11 cellular contexts compared by ENCODE assay signal in the genomic region with DNA sequence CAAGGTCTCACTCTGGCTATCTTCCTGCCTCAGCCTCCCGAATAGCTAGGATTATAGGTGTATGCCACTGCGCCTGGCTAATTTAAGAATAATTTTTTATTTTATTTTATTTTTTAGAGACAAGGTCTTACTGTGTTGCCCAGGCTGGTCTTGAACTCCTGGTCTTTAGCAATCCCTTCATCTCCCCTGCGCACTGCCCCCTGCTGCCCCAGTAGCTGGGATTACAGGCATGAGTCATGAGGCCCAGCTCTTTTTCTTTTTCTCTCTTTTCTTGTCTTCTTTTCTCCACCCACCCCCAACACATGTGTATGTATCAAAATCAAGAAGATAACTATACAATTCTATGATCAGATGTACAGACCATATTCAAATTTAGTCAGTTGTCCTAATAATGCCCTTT.
DNase-seq lines count a peak whose midpoint lies in the region; ATAC-seq and TF ChIP-seq lines count a peak whose summit lies in the region.
"Had no signal": no experiment of that assay in that cellular context is flagged by ENCODE, and none has a peak within 500 bp of the region (broad histone marks: within the 10 kb centered on the region; RNA-seq: fewer than 3 reads in every experiment).

No MANE protein-coding gene starts in this region.

- H3K4me1 Mint-ChIP-seq in endothelial cell (ENCODE audit: unreplicated experiment) = no peaks in the 10 kb centered on the region

- TF ChIP-seq CTCF in BJ (IDR thresholded peaks at IDR 0.05; ENCODE audit: insufficient read depth, low read depth, low read length) (peak; percentile 23; the same call in 1 of the 2 replicates), DOHH2 (IDR thresholded peaks at IDR 0.05; ENCODE audit: low read depth, low read length, poor library complexity, severe bottlenecking) (peak; percentile 17), RWPE2 (IDR thresholded peaks at IDR 0.05; ENCODE audit: poor library complexity, severe bottlenecking) (peak; percentile 22), foreskin fibroblast (IDR thresholded peaks at IDR 0.05; ENCODE audit: low read depth, low read length) (peak; percentile 12), suprapubic skin (IDR thresholded peaks at IDR 0.05) (no peak), endothelial cell (IDR thresholded peaks at IDR 0.05; ENCODE audit: unreplicated experiment) (no peak)

- H3K36me3 ChIP-seq in BJ (ENCODE audit: control insufficient read depth, insufficient read depth, low read length) (no peaks in the 10 kb centered on the region), DOHH2 (ENCODE audit: control insufficient read depth, low read length) (no peaks in the 10 kb centered on the region), RWPE2 (ENCODE audit: low read depth) (peaks cover 3% of the 10 kb centered on the region; the same call in 1 of the 2 replicates), suprapubic skin (no peaks in the 10 kb centered on the region)

- H3K27me3 ChIP-seq in BJ (ENCODE audit: control insufficient read depth, insufficient read depth, low read length) = no peaks in the 10 kb centered on the region
- H3K27me3 ChIP-seq in DOHH2 (ENCODE audit: control insufficient read depth, low read length) = no peaks in the 10 kb centered on the region
- no peaks in the 10 kb centered on the region for H3K27me3 ChIP-seq in RWPE2 (ENCODE audit: insufficient read depth, poor library complexity, severe bottlenecking)
- H3K27me3 ChIP-seq in suprapubic skin = no peaks in the 10 kb centered on the region

- no peak for TF ChIP-seq EP300 in suprapubic skin (IDR thresholded peaks at IDR 0.05)

- no peaks in the 10 kb centered on the region for H4K20me1 ChIP-seq in DOHH2 (ENCODE audit: control insufficient read depth, insufficient read depth, low read depth, low read length)

- H3K27me3 Mint-ChIP-seq in endothelial cell (ENCODE audit: unreplicated experiment) = peaks cover 2% of the 10 kb centered on the region

- H3K4me3 Mint-ChIP-seq in endothelial cell (ENCODE audit: unreplicated experiment) = no peak overlapping the region

- H3K9me3 ChIP-seq in DOHH2 (ENCODE audit: control insufficient read depth, insufficient read depth, low read length) (no peaks in the 10 kb centered on the region), RWPE2 (ENCODE audit: severe bottlenecking) (peaks cover 10% of the 10 kb centered on the region), suprapubic skin (no peaks in the 10 kb centered on the region)

- H3K4me3 ChIP-seq in BJ (ENCODE audit: low read depth, low read length) (no peak overlapping the region), DOHH2 (ENCODE audit: low read length) (no peak overlapping the region), RWPE2 (ENCODE audit: severe bottlenecking) (no peak overlapping the region), foreskin fibroblast (ENCODE audit: low read depth in 1 of 2, low read length in 2 of 2) (no peak overlapping the region), suprapubic skin (no peak overlapping the region)

- H3K9me3 Mint-ChIP-seq in endothelial cell (ENCODE audit: unreplicated experiment) = no peaks in the 10 kb centered on the region

- peaks cover 6% of the 10 kb centered on the region for H3K36me3 Mint-ChIP-seq in endothelial cell (ENCODE audit: low read depth, unreplicated experiment)

- CTCF ChIA-PET in BJ (lab: Yijun Ruan, JAX) = interaction anchor here (0.6 to 0.7 kb wide), 2 partner anchors 13 to 792 kb away, joined by 3 read pairs; no protein-coding TSS in a partner anchor

- 0 out of 2 replicates have a peak, but pooled peaks cover 3% of the 10 kb centered on the region for H3F3A ChIP-seq in DOHH2 (ENCODE audit: control insufficient read depth, insufficient read depth)

- intact Hi-C loops in posterior vena cava (cut with DNase I) = no loop called here

- POLR2A ChIA-PET in BJ (lab: Charles Lee) = no interaction called here

- H3K27ac ChIP-seq in DOHH2 (ENCODE audit: low read depth, low read length) (no peak overlapping the region), RWPE2 (ENCODE audit: poor library complexity, severe bottlenecking) (peak overlapping the region; percentile 9), suprapubic skin (no peak overlapping the region)

- H3K4me1 ChIP-seq in DOHH2 (ENCODE audit: control insufficient read depth, low read length) = peaks cover 6% of the 10 kb centered on the region
- H3K4me1 ChIP-seq in RWPE2 (ENCODE audit: insufficient read depth, poor library complexity, severe bottlenecking) = peaks cover 11% of the 10 kb centered on the region
- H3K4me1 ChIP-seq in suprapubic skin = no peaks in the 10 kb centered on the region

- H3K79me2 ChIP-seq in DOHH2 (ENCODE audit: control insufficient read depth, low read length) = no peaks in the 10 kb centered on the region

- WGBS in suprapubic skin = 98% methylated on average over 3 of the region's 3 CpGs

- no peaks in the 10 kb centered on the region for H3K9me2 ChIP-seq in DOHH2 (replicated peaks; ENCODE audit: control insufficient read depth, low read length)

- no peak overlapping the region for H3K27ac Mint-ChIP-seq in endothelial cell (ENCODE audit: unreplicated experiment)

- DNase-seq in BJ (ENCODE audit: low read depth) = no peak
- no peak for DNase-seq in RWPE2 (ENCODE audit: low spot score)
- no peak for DNase-seq in foreskin fibroblast
- DNase-seq in suprapubic skin (ENCODE audit: low spot score in 2 of 2) = no peak
- no peak for DNase-seq in posterior vena cava (ENCODE audit: low spot score)
- DNase-seq in endothelial cell (ENCODE audit: low spot score) = no peak
- DNase-seq: DMS79 treated with DMSO at 0.1 percent for 48 hours; effector CD4-positive, alpha-beta T cell; NCI-H2029 treated with DMSO at 0.1 percent for 48 hours; SHP77 had no signal

- no peak for ATAC-seq in RWPE2 (ENCODE audit: low read depth)

- no peak overlapping the region for H3K4me2 ChIP-seq in DOHH2 (ENCODE audit: low read length)

- no peak for TF ChIP-seq POLR2A in suprapubic skin (IDR thresholded peaks at IDR 0.05)

Comparison
In these comparisons a context has a peak if more than half of its experiments do, and no peak if none do; other contexts are left out.
1. CTCF ChIP-seq: peak in BJ (single experiment), DOHH2 (single experiment), RWPE2 (single experiment) and foreskin fibroblast (single experiment); none in suprapubic skin (0 of 2) and endothelial cell (single experiment).